ENCODE assay signal across 25 cellular contexts in genomic region chr10:128471151-128471550, GRCh38.
"Had no signal": no experiment of that assay in that cellular context is flagged by ENCODE, and none has a peak within 500 bp of the region (broad histone marks: within the 10 kb centered on the region; RNA-seq: fewer than 3 reads in every experiment).

No MANE protein-coding gene starts in this region.

- H3K9me3 ChIP-seq: ovary, psoas muscle, right lobe of liver, sigmoid colon, stomach, thoracic aorta, thyroid gland, tibial nerve, upper lobe of left lung, vagina had no signal

- FAIRE-seq: small intestine had no signal

- ATAC-seq: naive thymus-derived CD8-positive, alpha-beta T cell; natural killer cell treated with Interleukin-12 subunit alpha and Interleukin-12 subunit beta and Interleukin-15 and Interleukin-18, amount 100 ng/mL, for 72 hours; right cardiac atrium; right lobe of liver; stimulated activated effector memory CD8-positive, alpha-beta T cell treated with anti-CD3 and anti-CD28 coated beads, Interleukin-12 subunit alpha, Interleukin-12 subunit beta, amount 100 ng/mL, for 72 hours; stimulated activated naive B cell treated with anti-CD40 and anti-IgM and Interleukin-4, amounts not matched to agents 10 μg/mL and 1 μg/mL and 100 μg/mL, for 72 hours had no signal

- H3K36me3 ChIP-seq: ovary, right lobe of liver, sigmoid colon, stomach, thoracic aorta, thyroid gland, tibial nerve, upper lobe of left lung, vagina had no signal

- H3K4me3 ChIP-seq: ovary, psoas muscle, right lobe of liver, sigmoid colon, stomach, thoracic aorta, thyroid gland, tibial nerve, upper lobe of left lung, vagina had no signal

- H3K27me3 ChIP-seq: ovary, right lobe of liver, sigmoid colon, thyroid gland, tibial nerve, upper lobe of left lung, vagina had no signal

- H3K27ac ChIP-seq: ovary, parathyroid adenoma, psoas muscle, right lobe of liver, sigmoid colon, stomach, thoracic aorta, thyroid gland, tibial nerve, upper lobe of left lung, vagina had no signal

- DNase-seq: naive B cell; nephron progenitor cell; occipital lobe; ovary; psoas muscle; right cardiac atrium; right lobe of liver; sigmoid colon; small intestine; stimulated activated CD4-positive, alpha-beta T cell treated with anti-CD3 and anti-CD28 coated beads, Interleukin-12 subunit alpha, Interleukin-12 subunit beta, amount 100 ng/mL, for 4 hours; stimulated activated CD4-positive, alpha-beta T cell treated with anti-CD3 and anti-CD28 coated beads, Interleukin-1b, Interleukin-23, amount 100 ng/mL, for 48 hours; stimulated activated CD4-positive, alpha-beta T cell treated with anti-CD3 and anti-CD28 coated beads, Interleukin-4, amount 100 ng/mL, for 24 hours; stimulated activated naive B cell treated with anti-CD40 and anti-IgM and Interleukin-4, amounts not matched to agents 10 μg/mL and 1 μg/mL and 100 μg/mL, for 72 hours; stimulated activated naive CD4-positive, alpha-beta T cell treated with Interleukin-2 at 50 U/mL for 16 hours; stomach; thyroid gland; trophoblast cell; upper lobe of left lung had no signal

- H3K4me1 ChIP-seq: parathyroid adenoma, psoas muscle, right lobe of liver, sigmoid colon, stomach, thyroid gland, tibial nerve, upper lobe of left lung, vagina had no signal
